Comparison of ENCODE assay signal across 1 cellular context in the genomic region with DNA sequence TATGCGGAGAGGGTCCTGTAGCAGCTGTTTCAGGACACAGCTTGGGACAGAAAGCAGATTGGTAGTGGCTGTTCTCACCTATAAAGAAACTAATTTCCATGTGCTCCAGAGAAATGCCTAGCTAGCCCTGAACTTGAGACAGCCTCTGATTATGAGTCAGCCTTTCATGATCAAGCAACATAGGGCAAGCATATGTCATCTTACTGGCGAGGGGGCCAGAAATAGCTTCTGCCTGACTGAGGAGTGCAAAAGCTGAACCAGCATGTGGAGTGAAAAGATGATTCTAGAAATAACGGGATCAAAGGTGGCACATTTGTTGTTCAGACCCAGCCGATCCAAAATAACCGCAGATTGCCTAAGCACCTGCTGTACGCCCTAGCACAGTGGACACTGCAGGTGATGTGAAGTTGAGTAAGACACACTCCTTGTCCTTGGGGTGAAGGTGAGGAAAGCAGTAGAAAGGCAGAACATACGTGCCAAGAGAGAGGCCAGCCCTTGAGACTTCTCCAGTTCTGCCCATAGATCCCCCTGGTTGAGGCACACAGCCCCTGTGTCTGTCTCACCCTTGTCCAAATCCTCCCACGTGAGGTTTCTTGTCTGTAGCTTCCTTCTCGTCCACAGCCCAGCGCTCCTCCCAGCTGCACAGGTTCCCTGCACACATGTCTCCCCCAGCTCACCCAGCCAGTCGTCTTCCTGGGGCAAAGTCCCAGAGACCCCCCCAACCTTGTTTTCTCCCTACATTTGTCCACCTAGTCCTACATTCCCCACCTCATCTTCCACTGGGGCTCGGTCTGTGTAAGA.
TF ChIP-seq lines count a peak whose summit lies in the region.

No MANE protein-coding gene starts in this region.

TF ChIP-seq in K562, 482 proteins besides CTCF, POLR2A, EP300 and RAD21 (continued from another document and continues in another):
- TF ChIP-seq CHD7 (IDR thresholded peaks at IDR 0.05; ENCODE audit: low read depth, low read length) (no peak), EZH2 (IDR thresholded peaks at IDR 0.05; ENCODE audit: borderline replicate concordance, low read depth, low read length) (no peak), CBFA2T2 (conservative IDR thresholded peaks at IDR 0.05) (0 out of 2 replicates have a peak, but pooled peaks have one; percentile 7), SP2 (IDR thresholded peaks at IDR 0.05; ENCODE audit: extremely low read depth, low read depth, low read length, poor library complexity, severe bottlenecking) (no peak), ZNF274 (IDR thresholded peaks at IDR 0.05; ENCODE audit: borderline replicate concordance, low read depth, low read length) (no peak), RBM25 (IDR thresholded peaks at IDR 0.05; ENCODE audit: low read depth, low read length, severe bottlenecking) (no peak), ZNF699 (CRISPR knock-in tag; IDR thresholded peaks at IDR 0.05; ENCODE audit: insufficient replicate concordance) (no peak), ZNF324 (CRISPR knock-in tag; IDR thresholded peaks at IDR 0.05) (no peak), HLTF (IDR thresholded peaks at IDR 0.05) (no peak), SRSF3 (IDR thresholded peaks at IDR 0.05; ENCODE audit: insufficient read depth, low read length) (no peak), DMBX1 (CRISPR knock-in tag; IDR thresholded peaks at IDR 0.05; ENCODE audit: borderline replicate concordance) (no peak), MEF2A (IDR thresholded peaks at IDR 0.05; ENCODE audit: control insufficient read depth, low read depth, low read length) (peak; percentile 90), U2AF1 (optimal IDR thresholded peaks at IDR 0.05; ENCODE audit: low read depth, low read length) (no peak), HNRNPL (IDR thresholded peaks at IDR 0.05; ENCODE audit: low read depth, low read length) (no peak), DACH1 (IDR thresholded peaks at IDR 0.05; ENCODE audit: partially characterized antibody) (no peak), E4F1 (CRISPR knock-in tag; IDR thresholded peaks at IDR 0.05; ENCODE audit: borderline replicate concordance) (no peak), CREBBP (IDR thresholded peaks at IDR 0.05; ENCODE audit: low read depth, low read length) (no peak), CEBPB (tag; IDR thresholded peaks at IDR 0.05) (peak; percentile 36; the same call in 1 of the 2 replicates), ERF (CRISPR knock-in tag; IDR thresholded peaks at IDR 0.05) (no peak), RBBP5 (IDR thresholded peaks at IDR 0.05; ENCODE audit: borderline replicate concordance, insufficient read depth, low read length, poor library complexity, severe bottlenecking) (no peak), SFPQ (IDR thresholded peaks at IDR 0.05; ENCODE audit: low read depth, low read length) (no peak), GABPB1 (CRISPR knock-in tag; IDR thresholded peaks at IDR 0.05) (no peak), ZFP91 (CRISPR knock-in tag; IDR thresholded peaks at IDR 0.05) (no peak), MAFK (IDR thresholded peaks at IDR 0.05; ENCODE audit: low read length) (peak; percentile 41; the same call in 1 of the 2 replicates)
- TF ChIP-seq, protein P1, sequence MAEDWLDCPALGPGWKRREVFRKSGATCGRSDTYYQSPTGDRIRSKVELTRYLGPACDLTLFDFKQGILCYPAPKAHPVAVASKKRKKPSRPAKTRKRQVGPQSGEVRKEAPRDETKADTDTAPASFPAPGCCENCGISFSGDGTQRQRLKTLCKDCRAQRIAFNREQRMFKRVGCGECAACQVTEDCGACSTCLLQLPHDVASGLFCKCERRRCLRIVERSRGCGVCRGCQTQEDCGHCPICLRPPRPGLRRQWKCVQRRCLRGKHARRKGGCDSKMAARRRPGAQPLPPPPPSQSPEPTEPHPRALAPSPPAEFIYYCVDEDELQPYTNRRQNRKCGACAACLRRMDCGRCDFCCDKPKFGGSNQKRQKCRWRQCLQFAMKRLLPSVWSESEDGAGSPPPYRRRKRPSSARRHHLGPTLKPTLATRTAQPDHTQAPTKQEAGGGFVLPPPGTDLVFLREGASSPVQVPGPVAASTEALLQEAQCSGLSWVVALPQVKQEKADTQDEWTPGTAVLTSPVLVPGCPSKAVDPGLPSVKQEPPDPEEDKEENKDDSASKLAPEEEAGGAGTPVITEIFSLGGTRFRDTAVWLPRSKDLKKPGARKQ (CRISPR knock-in tag; IDR thresholded peaks at IDR 0.05) = no peak
- TF ChIP-seq, protein P2, sequence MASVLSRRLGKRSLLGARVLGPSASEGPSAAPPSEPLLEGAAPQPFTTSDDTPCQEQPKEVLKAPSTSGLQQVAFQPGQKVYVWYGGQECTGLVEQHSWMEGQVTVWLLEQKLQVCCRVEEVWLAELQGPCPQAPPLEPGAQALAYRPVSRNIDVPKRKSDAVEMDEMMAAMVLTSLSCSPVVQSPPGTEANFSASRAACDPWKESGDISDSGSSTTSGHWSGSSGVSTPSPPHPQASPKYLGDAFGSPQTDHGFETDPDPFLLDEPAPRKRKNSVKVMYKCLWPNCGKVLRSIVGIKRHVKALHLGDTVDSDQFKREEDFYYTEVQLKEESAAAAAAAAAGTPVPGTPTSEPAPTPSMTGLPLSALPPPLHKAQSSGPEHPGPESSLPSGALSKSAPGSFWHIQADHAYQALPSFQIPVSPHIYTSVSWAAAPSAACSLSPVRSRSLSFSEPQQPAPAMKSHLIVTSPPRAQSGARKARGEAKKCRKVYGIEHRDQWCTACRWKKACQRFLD (CRISPR knock-in tag; IDR thresholded peaks at IDR 0.05) = no peak
- TF ChIP-seq, protein P3, sequence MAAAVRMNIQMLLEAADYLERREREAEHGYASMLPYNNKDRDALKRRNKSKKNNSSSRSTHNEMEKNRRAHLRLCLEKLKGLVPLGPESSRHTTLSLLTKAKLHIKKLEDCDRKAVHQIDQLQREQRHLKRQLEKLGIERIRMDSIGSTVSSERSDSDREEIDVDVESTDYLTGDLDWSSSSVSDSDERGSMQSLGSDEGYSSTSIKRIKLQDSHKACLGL (CRISPR knock-in tag; IDR thresholded peaks at IDR 0.05; ENCODE audit: borderline replicate concordance, poor library complexity, severe bottlenecking) = no peak
- TF ChIP-seq, protein P4, sequence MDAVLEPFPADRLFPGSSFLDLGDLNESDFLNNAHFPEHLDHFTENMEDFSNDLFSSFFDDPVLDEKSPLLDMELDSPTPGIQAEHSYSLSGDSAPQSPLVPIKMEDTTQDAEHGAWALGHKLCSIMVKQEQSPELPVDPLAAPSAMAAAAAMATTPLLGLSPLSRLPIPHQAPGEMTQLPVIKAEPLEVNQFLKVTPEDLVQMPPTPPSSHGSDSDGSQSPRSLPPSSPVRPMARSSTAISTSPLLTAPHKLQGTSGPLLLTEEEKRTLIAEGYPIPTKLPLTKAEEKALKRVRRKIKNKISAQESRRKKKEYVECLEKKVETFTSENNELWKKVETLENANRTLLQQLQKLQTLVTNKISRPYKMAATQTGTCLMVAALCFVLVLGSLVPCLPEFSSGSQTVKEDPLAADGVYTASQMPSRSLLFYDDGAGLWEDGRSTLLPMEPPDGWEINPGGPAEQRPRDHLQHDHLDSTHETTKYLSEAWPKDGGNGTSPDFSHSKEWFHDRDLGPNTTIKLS (IDR thresholded peaks at IDR 0.05; ENCODE audit: borderline replicate concordance, low read depth) = no peak
